ENCODE assay signal across 1 cellular context in genomic region chr3:9183811-9184463, GRCh38.
TF ChIP-seq lines count a peak whose summit lies in the region.

No MANE protein-coding gene starts in this region.

TF ChIP-seq in H1, 55 proteins besides CTCF, POLR2A, EP300 and RAD21 (continued from another document):
- TF ChIP-seq CHD7 (IDR thresholded peaks at IDR 0.05; ENCODE audit: insufficient replicate concordance, low read length) (no peak), SRF (IDR thresholded peaks at IDR 0.05; ENCODE audit: low read depth, low read length) (no peak), ASH2L (IDR thresholded peaks at IDR 0.05; ENCODE audit: low read length) (peak; percentile 46), ATF3 (IDR thresholded peaks at IDR 0.05; ENCODE audit: insufficient read depth, low read depth, low read length) (no peak), TBP (IDR thresholded peaks at IDR 0.05; ENCODE audit: low read depth, low read length) (peak; percentile 71), TAF1 (IDR thresholded peaks at IDR 0.05; ENCODE audit: low read depth, low read length) (0 out of 2 replicates have a peak, but pooled peaks have one; percentile 22), SP2 (IDR thresholded peaks at IDR 0.05; ENCODE audit: low read length) (no peak), RBBP5 (IDR thresholded peaks at IDR 0.05; ENCODE audit: borderline replicate concordance, low read depth, low read length) (no peak), NRF1 (IDR thresholded peaks at IDR 0.05; ENCODE audit: low read depth, low read length) (no peak), BRCA1 (IDR thresholded peaks at IDR 0.05; ENCODE audit: low read depth, low read length) (no peak), YY1 (IDR thresholded peaks at IDR 0.05; ENCODE audit: low read depth, low read length) (0 out of 2 replicates have a peak, but pooled peaks have one; percentile 17), ZNF274 (IDR thresholded peaks at IDR 0.05; ENCODE audit: borderline replicate concordance, extremely low read depth, low read length) (no peak), BACH1 (IDR thresholded peaks at IDR 0.05; ENCODE audit: low read length) (no peak), CBX8 (IDR thresholded peaks at IDR 0.05; ENCODE audit: borderline replicate concordance, low read depth, low read length) (no peak), JUND (IDR thresholded peaks at IDR 0.05; ENCODE audit: low read length) (no peak), SAP30 (IDR thresholded peaks at IDR 0.05; ENCODE audit: insufficient read depth, insufficient replicate concordance, low read length) (no peak)
